1 cellular context compared by ENCODE assay signal in genomic region chr16:3215601-3216262, GRCh38.
TF ChIP-seq lines count a peak whose summit lies in the region.

No MANE protein-coding gene starts in this region.

TF ChIP-seq in SK-N-SH, 30 proteins besides CTCF, POLR2A, EP300 and RAD21 (continued from another document):
- TF ChIP-seq USF2 (IDR thresholded peaks at IDR 0.05; ENCODE audit: borderline replicate concordance, low read depth, low read length) (no peak), FOXM1 (IDR thresholded peaks at IDR 0.05; ENCODE audit: low read depth) (no peak), GATA2 (CRISPR knock-in tag; IDR thresholded peaks at IDR 0.05) (no peak), NFIC (IDR thresholded peaks at IDR 0.05; ENCODE audit: borderline replicate concordance) (no peak), SIN3A (IDR thresholded peaks at IDR 0.05; ENCODE audit: borderline replicate concordance, low read depth, low read length) (no peak), RCOR1 (IDR thresholded peaks at IDR 0.05; ENCODE audit: low read length) (no peak), REST (IDR thresholded peaks at IDR 0.05; ENCODE audit: low read depth, low read length) (no peak), YY1 (IDR thresholded peaks at IDR 0.05; ENCODE audit: low read depth) (no peak), RFX5 (IDR thresholded peaks at IDR 0.05; ENCODE audit: low read length) (no peak), ZBTB33 (IDR thresholded peaks at IDR 0.05; ENCODE audit: borderline replicate concordance, low read depth) (no peak), FOXJ3 (CRISPR knock-in tag; IDR thresholded peaks at IDR 0.05) (no peak), EZH2phosphoT487 (IDR thresholded peaks at IDR 0.05; ENCODE audit: borderline replicate concordance, low read depth) (no peak), JUND (IDR thresholded peaks at IDR 0.05) (no peak)
- TF ChIP-seq, protein P1, sequence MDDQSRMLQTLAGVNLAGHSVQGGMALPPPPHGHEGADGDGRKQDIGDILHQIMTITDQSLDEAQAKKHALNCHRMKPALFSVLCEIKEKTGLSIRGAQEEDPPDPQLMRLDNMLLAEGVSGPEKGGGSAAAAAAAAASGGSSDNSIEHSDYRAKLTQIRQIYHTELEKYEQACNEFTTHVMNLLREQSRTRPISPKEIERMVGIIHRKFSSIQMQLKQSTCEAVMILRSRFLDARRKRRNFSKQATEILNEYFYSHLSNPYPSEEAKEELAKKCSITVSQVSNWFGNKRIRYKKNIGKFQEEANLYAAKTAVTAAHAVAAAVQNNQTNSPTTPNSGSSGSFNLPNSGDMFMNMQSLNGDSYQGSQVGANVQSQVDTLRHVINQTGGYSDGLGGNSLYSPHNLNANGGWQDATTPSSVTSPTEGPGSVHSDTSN (IDR thresholded peaks at IDR 0.05) = no peak
- TF ChIP-seq, protein P2, sequence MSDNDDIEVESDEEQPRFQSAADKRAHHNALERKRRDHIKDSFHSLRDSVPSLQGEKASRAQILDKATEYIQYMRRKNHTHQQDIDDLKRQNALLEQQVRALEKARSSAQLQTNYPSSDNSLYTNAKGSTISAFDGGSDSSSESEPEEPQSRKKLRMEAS (IDR thresholded peaks at IDR 0.05; ENCODE audit: low read depth) = no peak
